ENCODE assay signal across 1 cellular context in genomic region chr5:181221792-181222629, GRCh38.
A peak's percentile ranks its signal among the peaks of the same experiment; 100 is the strongest.
TF ChIP-seq lines count a peak whose summit lies in the region.

No MANE protein-coding gene starts in this region.

TF ChIP-seq in K562, 482 proteins besides CTCF, POLR2A, EP300 and RAD21 (continued from another document and continues in another):
- TF ChIP-seq E2F6 (IDR thresholded peaks at IDR 0.05; ENCODE audit: borderline replicate concordance in 1 of 2, extremely low read depth in 1 of 2, insufficient read depth in 1 of 2, insufficient read length in 1 of 2, low read depth in 1 of 2, low read length in 1 of 2, poor library complexity in 1 of 2, severe bottlenecking in 1 of 2) = peak in 1 of 2 experiments; percentile 36
- 0 out of 2 replicates have a peak, but pooled peaks have one; percentile 67 for TF ChIP-seq HNRNPUL1 (IDR thresholded peaks at IDR 0.05; ENCODE audit: low read length)
- TF ChIP-seq ILF3 (IDR thresholded peaks at IDR 0.05; ENCODE audit: borderline replicate concordance) = peak; percentile 42
- TF ChIP-seq FOXK1 (CRISPR knock-in tag; IDR thresholded peaks at IDR 0.05; ENCODE audit: borderline replicate concordance) = no peak; the same call in 1 of the 2 replicates
- 0 out of 2 replicates have a peak, but pooled peaks have one; percentile 40 for TF ChIP-seq GATA2 (CRISPR knock-in tag; IDR thresholded peaks at IDR 0.05)
- TF ChIP-seq ZNF133 (CRISPR knock-in tag; IDR thresholded peaks at IDR 0.05) = no peak
- TF ChIP-seq GTF2F1 (IDR thresholded peaks at IDR 0.05; ENCODE audit: low read depth, low read length) = 0 out of 2 replicates have a peak, but pooled peaks have one; percentile 53
- peak; percentile 89 for TF ChIP-seq RNF2 (IDR thresholded peaks at IDR 0.05)
- no peak for TF ChIP-seq ZBTB49 (CRISPR knock-in tag; IDR thresholded peaks at IDR 0.05; ENCODE audit: borderline replicate concordance)
- TF ChIP-seq PBX2 (CRISPR knock-in tag; IDR thresholded peaks at IDR 0.05; ENCODE audit: low read depth) = no peak
- no peak for TF ChIP-seq PBX2 (tag; conservative IDR thresholded peaks at IDR 0.05; ENCODE audit: low read depth)
- no peak for TF ChIP-seq ZNF76 (CRISPR knock-in tag; IDR thresholded peaks at IDR 0.05; ENCODE audit: borderline replicate concordance)
- no peak for TF ChIP-seq MLX (CRISPR knock-in tag; conservative IDR thresholded peaks at IDR 0.05)
- no peak for TF ChIP-seq ARHGAP35 (IDR thresholded peaks at IDR 0.05; ENCODE audit: partially characterized antibody)
- no peak for TF ChIP-seq CTCFL (IDR thresholded peaks at IDR 0.05; ENCODE audit: borderline replicate concordance, insufficient read depth, low read depth, low read length, poor library complexity, severe bottlenecking)
- TF ChIP-seq TRIM28 (IDR thresholded peaks at IDR 0.05) = peak; percentile 81
- no peak for TF ChIP-seq DPF2 (IDR thresholded peaks at IDR 0.05)
- TF ChIP-seq VEZF1 (CRISPR knock-in tag; IDR thresholded peaks at IDR 0.05) = peak; percentile 13; the same call in 1 of the 2 replicates
- no peak; the same call in 1 of the 2 replicates for TF ChIP-seq MBD2 (IDR thresholded peaks at IDR 0.05; ENCODE audit: borderline replicate concordance, low read depth)
- TF ChIP-seq TAF1 (IDR thresholded peaks at IDR 0.05; ENCODE audit: control insufficient read depth, extremely low read depth, insufficient read depth, low read length, severe bottlenecking) = peak; percentile 25
- no peak for TF ChIP-seq ZNF707 (CRISPR knock-in tag; conservative IDR thresholded peaks at IDR 0.05)
- TF ChIP-seq XRCC3 (IDR thresholded peaks at IDR 0.05) = no peak
- TF ChIP-seq CHD7 (IDR thresholded peaks at IDR 0.05; ENCODE audit: low read depth, low read length) = no peak
- TF ChIP-seq WHSC1 (IDR thresholded peaks at IDR 0.05; ENCODE audit: low read length) = no peak
- no peak for TF ChIP-seq POLR2H (tag; IDR thresholded peaks at IDR 0.05; ENCODE audit: low read depth)
- no peak for TF ChIP-seq PHTF2 (CRISPR knock-in tag; IDR thresholded peaks at IDR 0.05)
- no peak for TF ChIP-seq HBP1 (CRISPR knock-in tag; IDR thresholded peaks at IDR 0.05)
- TF ChIP-seq PRPF4 (IDR thresholded peaks at IDR 0.05; ENCODE audit: insufficient read depth, low read depth, low read length, poor library complexity, severe bottlenecking) = no peak
- TF ChIP-seq ATF1 (CRISPR knock-in tag; IDR thresholded peaks at IDR 0.05) = no peak
- peak; percentile 84 for TF ChIP-seq ATF1 (tag; IDR thresholded peaks at IDR 0.05)
- TF ChIP-seq ETV5 (CRISPR knock-in tag; IDR thresholded peaks at IDR 0.05; ENCODE audit: low read depth) = peak; percentile 57; the same call in 1 of the 2 replicates
- TF ChIP-seq E2F5 (CRISPR knock-in tag; IDR thresholded peaks at IDR 0.05) = no peak
- TF ChIP-seq ZKSCAN8 (CRISPR knock-in tag; IDR thresholded peaks at IDR 0.05) = peak; percentile 84
